ENCODE assay signal across 1 cellular context in genomic region chr1:22442212-22442894, GRCh38.
A peak's percentile ranks its signal among the peaks of the same experiment; 100 is the strongest.
TF ChIP-seq lines count a peak whose summit lies in the region.

No MANE protein-coding gene starts in this region.

TF ChIP-seq in H1, 55 proteins besides CTCF, POLR2A, EP300 and RAD21:
- TF ChIP-seq JUND (IDR thresholded peaks at IDR 0.05; ENCODE audit: low read length) (no peak), RXRA (IDR thresholded peaks at IDR 0.05; ENCODE audit: insufficient read depth, low read depth, low read length) (0 out of 2 replicates have a peak, but pooled peaks have one; percentile 70), SIRT6 (IDR thresholded peaks at IDR 0.05; ENCODE audit: low read length) (no peak)
